ENCODE assay signal across 21 cellular contexts in genomic region chr1:246576709-246577032, GRCh38. TPM values are rescaled to one million over a fixed set of nuclear protein-coding genes. Genes with fewer than 3 reads are reported as not detected.
DNase-seq lines count a peak whose midpoint lies in the region; ATAC-seq, FAIRE-seq and TF ChIP-seq lines count a peak whose summit lies in the region.
"Had no signal": no experiment of that assay in that cellular context is flagged by ENCODE, and none has a peak within 500 bp of the region (broad histone marks: within the 10 kb centered on the region; RNA-seq: fewer than 3 reads in every experiment).

No MANE protein-coding gene starts in this region.

- 87 to 93% methylated on average over 3 of the region's 3 CpGs for WGBS in pancreas, 2 donors

- TF ChIP-seq CTCF in HFFc6 (IDR thresholded peaks at IDR 0.05) (no peak), pancreas (IDR thresholded peaks at IDR 0.05) (no peak)

- H3K27me3 Mint-ChIP-seq in activated T-cell treated with anti-CD3 and anti-CD28 coated beads, Interleukin-2, amount 50 U/mL, for 72 hours (ENCODE audit: low read depth) = no peaks in the 10 kb centered on the region
- no peaks in the 10 kb centered on the region; the same call in 1 of the 2 replicates for H3K27me3 Mint-ChIP-seq in HFFc6 (ENCODE audit: insufficient read depth)
- H3K27me3 Mint-ChIP-seq in T-cell = no peaks in the 10 kb centered on the region
- H3K27me3 Mint-ChIP-seq: activated CD8-positive, alpha-beta memory T cell treated with anti-CD3 and anti-CD28 coated beads, Interleukin-2, amount 10 ng/mL, durations not matched to agents 7 days and 5 days had no signal

- H3K36me3 ChIP-seq in pancreas = no peaks in the 10 kb centered on the region
- H3K36me3 ChIP-seq: MG63, SJSA1 had no signal

- H3K4me1 Mint-ChIP-seq in activated T-cell treated with anti-CD3 and anti-CD28 coated beads, Interleukin-2, amount 50 U/mL, for 72 hours (ENCODE audit: low read depth) = peaks cover 70% of the 10 kb centered on the region
- H3K4me1 Mint-ChIP-seq in HFFc6 (ENCODE audit: low read depth) = peaks cover 60% of the 10 kb centered on the region
- peaks cover 79 to 84% (median 84%) of the 10 kb centered on the region in 3 donors for H3K4me1 Mint-ChIP-seq in T-cell
- H3K4me1 Mint-ChIP-seq in stimulated activated effector memory CD8-positive, alpha-beta T cell treated with anti-CD3 and anti-CD28 coated beads, Interleukin-12 subunit alpha, Interleukin-12 subunit beta, amount 100 ng/mL, for 72 hours = peaks cover 27% of the 10 kb centered on the region

- DNase-seq in activated T-cell treated with anti-CD3 and anti-CD28 coated beads, Interleukin-2, amount 50 U/mL, for 72 hours = no peak
- DNase-seq in activated T-cell treated with anti-CD3 and anti-CD28 coated beads for 4 hours (no peak), HFFc6 (no peak), T-cell (no peak), NCI-H187 (lab: John Stamatoyannopoulos, UW) (no peak), DMS114 treated with DMSO at 0.1 percent for 48 hours (lab: John Stamatoyannopoulos, UW; ENCODE audit: unreplicated experiment) (no peak), pancreas (no peak)
- no peak for DNase-seq in stimulated activated effector memory CD8-positive, alpha-beta T cell treated with anti-CD3 and anti-CD28 coated beads, Interleukin-12 subunit alpha, Interleukin-12 subunit beta, amount 100 ng/mL, for 72 hours (ENCODE audit: low spot score in 2 of 2)
- DNase-seq: activated CD8-positive, alpha-beta memory T cell treated with anti-CD3 and anti-CD28 coated beads, Interleukin-2, amount 10 ng/mL, durations not matched to agents 7 days and 5 days; DMS153; glutamatergic neuron; MG63; NCI-H1417; NCI-H446; NK-92 treated with Interleukin-12 subunit alpha and Interleukin-12 subunit beta, amount 100 ng/mL, for 24 hours; psoas muscle; substantia nigra had no signal

- H3K4me3 Mint-ChIP-seq in activated T-cell treated with anti-CD3 and anti-CD28 coated beads, Interleukin-2, amount 50 U/mL, for 72 hours = peak overlapping the region; percentile 69 to 82
- H3K4me3 Mint-ChIP-seq in HFFc6 = no peak overlapping the region
- H3K4me3 Mint-ChIP-seq in T-cell = peak overlapping the region in 2 of 3 donors; percentile 58 to 72
- H3K4me3 Mint-ChIP-seq in stimulated activated effector memory CD8-positive, alpha-beta T cell treated with anti-CD3 and anti-CD28 coated beads, Interleukin-12 subunit alpha, Interleukin-12 subunit beta, amount 100 ng/mL, for 72 hours = no peak overlapping the region
- H3K4me3 Mint-ChIP-seq: activated CD8-positive, alpha-beta memory T cell treated with anti-CD3 and anti-CD28 coated beads, Interleukin-2, amount 10 ng/mL, durations not matched to agents 7 days and 5 days had no signal

- no peak for ATAC-seq in activated T-cell treated with anti-CD3 and anti-CD28 coated beads, Interleukin-2, amount 50 U/mL, for 72 hours (replicated peaks in 1 of 2)
- no peak for ATAC-seq in T-cell (replicated peaks in 1 of 4)
- no peak for ATAC-seq in stimulated activated effector memory CD8-positive, alpha-beta T cell treated with anti-CD3 and anti-CD28 coated beads, Interleukin-12 subunit alpha, Interleukin-12 subunit beta, amount 100 ng/mL, for 72 hours
- ATAC-seq in pancreas = no peak
- ATAC-seq: A549; activated CD8-positive, alpha-beta memory T cell treated with anti-CD3 and anti-CD28 coated beads, Interleukin-2, amount 10 ng/mL, durations not matched to agents 7 days and 5 days; HCT116; psoas muscle had no signal

- no peaks in the 10 kb centered on the region for H3K9me3 ChIP-seq in pancreas
- H3K9me3 ChIP-seq: A549, MG63, psoas muscle, SJSA1 had no signal

- H3K27ac Mint-ChIP-seq in activated T-cell treated with anti-CD3 and anti-CD28 coated beads, Interleukin-2, amount 50 U/mL, for 72 hours = peak overlapping the region; percentile 82
- H3K27ac Mint-ChIP-seq in HFFc6 (peak overlapping the region; percentile 62; the same call in 1 of the 2 replicates), T-cell (peak overlapping the region; percentile 72 to 91)
- H3K27ac Mint-ChIP-seq in stimulated activated effector memory CD8-positive, alpha-beta T cell treated with anti-CD3 and anti-CD28 coated beads, Interleukin-12 subunit alpha, Interleukin-12 subunit beta, amount 100 ng/mL, for 72 hours = peak overlapping the region; percentile 2
- H3K27ac Mint-ChIP-seq: activated CD8-positive, alpha-beta memory T cell treated with anti-CD3 and anti-CD28 coated beads, Interleukin-2, amount 10 ng/mL, durations not matched to agents 7 days and 5 days; activated T-helper 2 cell treated with anti-CD3 and anti-CD28 coated beads, Interferon-gamma antibody, Interleukin-2, Interleukin-4, amounts not matched to agents 10 μg/mL and 5 μg/mL and 100 μg/mL, durations not matched to agents 14 hours and 24 hours and 36 hours had no signal

- intact Hi-C loops in pancreas (cut with DNase I) = no loop called here

- no peak overlapping the region for H3K27ac ChIP-seq in pancreas
- H3K27ac ChIP-seq: A549, SJSA1 had no signal

- no peak overlapping the region for H3K4me3 ChIP-seq in pancreas
- H3K4me3 ChIP-seq: A549, MG63, SJSA1 had no signal

- peaks cover 2 to 7% of the 10 kb centered on the region in 2 donors for H3K36me3 Mint-ChIP-seq in activated T-cell treated with anti-CD3 and anti-CD28 coated beads, Interleukin-2, amount 50 U/mL, for 72 hours (ENCODE audit: insufficient read depth in 2 of 2)
- H3K36me3 Mint-ChIP-seq in HFFc6 (ENCODE audit: low read depth) (peaks cover 34% of the 10 kb centered on the region), T-cell (peaks cover 10% of the 10 kb centered on the region)
- peaks cover 5% of the 10 kb centered on the region for H3K36me3 Mint-ChIP-seq in stimulated activated effector memory CD8-positive, alpha-beta T cell treated with anti-CD3 and anti-CD28 coated beads, Interleukin-12 subunit alpha, Interleukin-12 subunit beta, amount 100 ng/mL, for 72 hours

- CTCF ChIA-PET in T-cell (lab: Charles Lee) = no interaction called here

- no peaks in the 10 kb centered on the region for H3K27me3 ChIP-seq in pancreas
- H3K27me3 ChIP-seq: MG63, SJSA1 had no signal

- no peak for FAIRE-seq in pancreas (lab: Jason Lieb, UNC)
- FAIRE-seq: A549 had no signal

- H3K4me1 ChIP-seq in pancreas = peaks cover 0 to under 1% (median 0%) of the 10 kb centered on the region in 3 donors
- H3K4me1 ChIP-seq: A549 had no signal

- H3K9me3 Mint-ChIP-seq in activated T-cell treated with anti-CD3 and anti-CD28 coated beads, Interleukin-2, amount 50 U/mL, for 72 hours = no peaks in the 10 kb centered on the region
- H3K9me3 Mint-ChIP-seq in HFFc6 = no peaks in the 10 kb centered on the region
- no peaks in the 10 kb centered on the region for H3K9me3 Mint-ChIP-seq in T-cell
- no peaks in the 10 kb centered on the region for H3K9me3 Mint-ChIP-seq in stimulated activated effector memory CD8-positive, alpha-beta T cell treated with anti-CD3 and anti-CD28 coated beads, Interleukin-12 subunit alpha, Interleukin-12 subunit beta, amount 100 ng/mL, for 72 hours
- H3K9me3 Mint-ChIP-seq: activated T-helper 2 cell treated with anti-CD3 and anti-CD28 coated beads, Interferon-gamma antibody, Interleukin-2, Interleukin-4, amounts not matched to agents 10 μg/mL and 5 μg/mL and 100 μg/mL, durations not matched to agents 14 hours and 24 hours and 36 hours had no signal

- POLR2A ChIA-PET in T-cell (lab: Charles Lee) = no interaction called here

RNA-seq across cellular contexts. Expression of gene CNST, which starts 10.4 kb away (rescaled TPM):
- total RNA-seq in activated T-cell treated with anti-CD3 and anti-CD28 coated beads, Interleukin-2, amount 50 U/mL, for 72 hours = 10 to 100 TPM; 28.0 to 30.4 TPM
- 10 to 100 TPM; 56.4 to 67.9 (median 59.6) TPM for total RNA-seq in HFFc6 (2021; fragmentation: NEBNext Ultra II Directional; extraction: Animal tissue kit (Norgen Biotek cat#: 25700))
- total RNA-seq in T-cell = 10 to 100 TPM; 69.0 to 87.3 (median 74.4) TPM
- total RNA-seq in pancreas = 10 to 100 TPM in 3 of 6 donors, 1 to 10 TPM in 3; 7.1 to 12.9 (median 10.6) TPM
- 1 to 10 TPM; 3.6 to 7.3 TPM for polyA plus RNA-seq in pancreas

RNA-seq across cellular contexts. Expression of gene TFB2M, which starts 10.6 kb away (rescaled TPM):
- total RNA-seq in activated T-cell treated with anti-CD3 and anti-CD28 coated beads, Interleukin-2, amount 50 U/mL, for 72 hours = 10 to 100 TPM; 13.5 to 15.0 TPM
- 10 to 100 TPM; 21.2 to 25.0 (median 23.0) TPM for total RNA-seq in HFFc6 (2021; fragmentation: NEBNext Ultra II Directional; extraction: Animal tissue kit (Norgen Biotek cat#: 25700))
- 10 to 100 TPM in 3 of 5 donors, 1 to 10 TPM in 2; 8.5 to 11.8 (median 10.1) TPM for total RNA-seq in T-cell
- total RNA-seq in pancreas = 1 to 10 TPM; 3.7 to 9.5 (median 7.1) TPM
- polyA plus RNA-seq in pancreas = 1 to 10 TPM; 3.3 to 8.3 TPM

Comparison
In these comparisons a context has a peak if more than half of its experiments do, and no peak if none do; other contexts are left out.
1. H3K27ac Mint-ChIP-seq: peak in every context shown above with its lines; median percentile 82 in activated T-cell treated with anti-CD3 and anti-CD28 coated beads, Interleukin-2, amount 50 U/mL, for 72 hours; 82 in T-cell; 62 in HFFc6; 2 in stimulated activated effector memory CD8-positive, alpha-beta T cell treated with anti-CD3 and anti-CD28 coated beads, Interleukin-12 subunit alpha, Interleukin-12 subunit beta, amount 100 ng/mL, for 72 hours.
2. H3K4me3 Mint-ChIP-seq: peak in activated T-cell treated with anti-CD3 and anti-CD28 coated beads, Interleukin-2, amount 50 U/mL, for 72 hours (2 of 2) and T-cell (2 of 3); none in HFFc6 (single experiment) and stimulated activated effector memory CD8-positive, alpha-beta T cell treated with anti-CD3 and anti-CD28 coated beads, Interleukin-12 subunit alpha, Interleukin-12 subunit beta, amount 100 ng/mL, for 72 hours (single experiment).